ENCODE assay signal across 8 cellular contexts in genomic region chr11:61362542-61362875, GRCh38. TPM values are rescaled to one million over a fixed set of nuclear protein-coding genes. Genes with fewer than 3 reads are reported as not detected.
DNase-seq lines count a peak whose midpoint lies in the region; ATAC-seq, FAIRE-seq and TF ChIP-seq lines count a peak whose summit lies in the region.

No MANE protein-coding gene starts in this region.

- TF ChIP-seq CTCF in GM06990 (IDR thresholded peaks at IDR 0.05; ENCODE audit: insufficient read depth, low read length, poor library complexity, severe bottlenecking) (no peak), fibroblast of the aortic adventitia (IDR thresholded peaks at IDR 0.05; ENCODE audit: insufficient read depth, low read length) (no peak), pancreas (IDR thresholded peaks at IDR 0.05) (no peak)

- peak overlapping the region; percentile 100 for H3K4me3 Mint-ChIP-seq in activated T-cell treated with anti-CD3 and anti-CD28 coated beads, Interleukin-2, amount 50 U/mL, for 4 hours

- FAIRE-seq in pancreas (lab: Jason Lieb, UNC), result no peak

- H3K4me1 Mint-ChIP-seq in activated T-cell treated with anti-CD3 and anti-CD28 coated beads, Interleukin-2, amount 50 U/mL, for 4 hours (ENCODE audit: low read depth), result peaks cover 35% of the 10 kb centered on the region

- H3K27ac ChIP-seq in pancreas, result peak overlapping the region; percentile 91 to 98 (median 92)

- H3K36me3 ChIP-seq in GM06990 (ENCODE audit: control insufficient read depth, insufficient read depth, low read length) (peaks cover 14% of the 10 kb centered on the region), MG63 (peaks cover 47% of the 10 kb centered on the region), pancreas (peaks cover 0 to 26% (median 9%) of the 10 kb centered on the region in 3 donors)

- peaks cover 0 to 19% (median 10%) of the 10 kb centered on the region in 3 donors for H3K4me1 ChIP-seq in pancreas

- DNase-seq in GM06990 (ENCODE audit: extremely low read depth, insufficient read length) (no peak), MG63 (peak; percentile 26), fibroblast of the aortic adventitia (ENCODE audit: low read depth) (peak; percentile 65), pancreas (no peak), NCI-H1048 (lab: John Stamatoyannopoulos, UW) (no peak)
- DNase-seq in activated T-cell treated with anti-CD3 and anti-CD28 coated beads, Interleukin-2, amount 50 U/mL, for 4 hours, result peak; percentile 14

- intact Hi-C loops in pancreas (cut with DNase I), result no loop called here

- H3K27me3 ChIP-seq in GM06990 (replicated peaks; ENCODE audit: control insufficient read depth, insufficient read depth, low read length) (no peaks in the 10 kb centered on the region), MG63 (no peaks in the 10 kb centered on the region), pancreas (no peaks in the 10 kb centered on the region)

- H3K4me3 ChIP-seq in GM06990 (replicated peaks; ENCODE audit: low read depth, low read length) (peak overlapping the region; percentile 77), MG63 (peak overlapping the region; percentile 73), fibroblast of the aortic adventitia (ENCODE audit: low read depth, low read length) (peak overlapping the region; percentile 92), pancreas (peak overlapping the region; percentile 54 to 82 (median 56))

- H3K9me3 ChIP-seq in MG63, result no peaks in the 10 kb centered on the region
- no peaks in the 10 kb centered on the region for H3K9me3 ChIP-seq in pancreas

- WGBS in pancreas, 2 donors, result 0% methylated on average over 12 of the region's 12 CpGs

- peak; percentile 25 to 26 for ATAC-seq in activated T-cell treated with anti-CD3 and anti-CD28 coated beads, Interleukin-2, amount 50 U/mL, for 4 hours
- ATAC-seq in pancreas (peak; percentile 3 to 25 (median 7)), HG02981 (IDR thresholded peaks at IDR 0.05; ENCODE audit: unreplicated experiment) (no peak), HG02763 (IDR thresholded peaks at IDR 0.05; ENCODE audit: unreplicated experiment) (no peak)

- H3K36me3 Mint-ChIP-seq in activated T-cell treated with anti-CD3 and anti-CD28 coated beads, Interleukin-2, amount 50 U/mL, for 4 hours (ENCODE audit: insufficient read depth), result peaks cover 12% of the 10 kb centered on the region

- H3K27me3 Mint-ChIP-seq in activated T-cell treated with anti-CD3 and anti-CD28 coated beads, Interleukin-2, amount 50 U/mL, for 4 hours (ENCODE audit: low read depth), result no peaks in the 10 kb centered on the region

- no peaks in the 10 kb centered on the region for H3K9me3 Mint-ChIP-seq in activated T-cell treated with anti-CD3 and anti-CD28 coated beads, Interleukin-2, amount 50 U/mL, for 4 hours

RNA-seq across cellular contexts. Expression of gene TMEM138, which starts 0.3 kb away (rescaled TPM):
- 15.0 and 70.0 TPM in 2 replicates for total RNA-seq in MG63 (2014; rRNA removed; shearing (Covaris generic); ENCODE audit: low replicate concordance)
- 10 to 100 TPM; 74.2 to 91.5 (median 81.2) TPM for total RNA-seq in activated T-cell treated with anti-CD3 and anti-CD28 coated beads, Interleukin-2, amount 50 U/mL, for 4 hours
- total RNA-seq in fibroblast of the aortic adventitia (ENCODE audit: low replicate concordance) (13.7 and 38.5 TPM in 2 replicates), pancreas (10 to 100 TPM; 10.8 to 20.4 (median 13.7) TPM)
- 10 to 100 TPM; 32.8 to 39.2 TPM for polyA plus RNA-seq in pancreas

RNA-seq across cellular contexts. Expression of gene CYB561A3, which starts 0.8 kb away (rescaled TPM):
- 50.5 and 60.2 TPM in 2 replicates for total RNA-seq in MG63 (2014; rRNA removed; shearing (Covaris generic); ENCODE audit: low replicate concordance)
- 10 to 100 TPM; 28.8 to 35.2 (median 33.3) TPM for total RNA-seq in activated T-cell treated with anti-CD3 and anti-CD28 coated beads, Interleukin-2, amount 50 U/mL, for 4 hours
- total RNA-seq in fibroblast of the aortic adventitia (ENCODE audit: low replicate concordance) (60.6 and 62.5 TPM in 2 replicates), pancreas (10 to 100 TPM; 16.5 to 26.2 (median 22.7) TPM)
- 10 to 100 TPM; 14.8 to 19.7 TPM for polyA plus RNA-seq in pancreas

RNA-seq across cellular contexts. Expression of gene TKFC, which starts 29.5 kb away (rescaled TPM):
- total RNA-seq in MG63 (2014; rRNA removed; shearing (Covaris generic); ENCODE audit: low replicate concordance), result 12.9 and 36.0 TPM in 2 replicates
- total RNA-seq in activated T-cell treated with anti-CD3 and anti-CD28 coated beads, Interleukin-2, amount 50 U/mL, for 4 hours, result 10 to 100 TPM; 50.8 to 51.4 (median 51.1) TPM
- total RNA-seq in fibroblast of the aortic adventitia (ENCODE audit: low replicate concordance) (17.6 and 22.6 TPM in 2 replicates), pancreas (10 to 100 TPM; 25.6 to 40.6 (median 32.9) TPM)
- 10 to 100 TPM; 40.7 to 66.7 TPM for polyA plus RNA-seq in pancreas

RNA-seq across cellular contexts. Expression of gene DDB1, which starts 29.6 kb away (rescaled TPM):
- total RNA-seq in MG63 (2014; rRNA removed; shearing (Covaris generic); ENCODE audit: low replicate concordance), result 170 and 250 TPM in 2 replicates
- total RNA-seq in activated T-cell treated with anti-CD3 and anti-CD28 coated beads, Interleukin-2, amount 50 U/mL, for 4 hours, result 100 to 1,000 TPM; 313 to 358 (median 327) TPM
- total RNA-seq in fibroblast of the aortic adventitia (ENCODE audit: low replicate concordance) (290 and 382 TPM in 2 replicates), pancreas (10 to 100 TPM; 62.8 to 84.4 (median 74.5) TPM)
- polyA plus RNA-seq in pancreas, result 10 to 100 TPM; 50.9 to 83.8 TPM

RNA-seq across cellular contexts. Expression of gene TMEM216, which starts 29.9 kb away (rescaled TPM):
- total RNA-seq in MG63 (2014; rRNA removed; shearing (Covaris generic); ENCODE audit: low replicate concordance), result 7.5 and 12.3 TPM in 2 replicates
- 10 to 100 TPM; 12.0 to 15.3 (median 14.0) TPM for total RNA-seq in activated T-cell treated with anti-CD3 and anti-CD28 coated beads, Interleukin-2, amount 50 U/mL, for 4 hours
- 12.2 and 19.9 TPM in 2 replicates for total RNA-seq in fibroblast of the aortic adventitia (ENCODE audit: low replicate concordance)
- total RNA-seq in pancreas, result 1 to 10 TPM; 3.7 to 8.2 (median 6.4) TPM
- 10 to 100 TPM in 1 of 2 donors, 1 to 10 TPM in 1; 9.3 to 17.8 TPM for polyA plus RNA-seq in pancreas

Comparison
In these comparisons a context has a peak if more than half of its experiments do, and no peak if none do; other contexts are left out.
1. DNase-seq: peak in MG63 (single experiment), activated T-cell treated with anti-CD3 and anti-CD28 coated beads, Interleukin-2, amount 50 U/mL, for 4 hours (single experiment) and fibroblast of the aortic adventitia (single experiment); none in GM06990 (single experiment), pancreas (0 of 6) and NCI-H1048 (single experiment).
2. ATAC-seq: peak in activated T-cell treated with anti-CD3 and anti-CD28 coated beads, Interleukin-2, amount 50 U/mL, for 4 hours (2 of 2) and pancreas (4 of 4); none in HG02981 (single experiment) and HG02763 (single experiment).
3. Peak in every context shown above with its lines, with median percentiles within 50 percentile points of each other: H3K4me3 ChIP-seq.